8 cellular contexts compared by ENCODE assay signal in the genomic region with DNA sequence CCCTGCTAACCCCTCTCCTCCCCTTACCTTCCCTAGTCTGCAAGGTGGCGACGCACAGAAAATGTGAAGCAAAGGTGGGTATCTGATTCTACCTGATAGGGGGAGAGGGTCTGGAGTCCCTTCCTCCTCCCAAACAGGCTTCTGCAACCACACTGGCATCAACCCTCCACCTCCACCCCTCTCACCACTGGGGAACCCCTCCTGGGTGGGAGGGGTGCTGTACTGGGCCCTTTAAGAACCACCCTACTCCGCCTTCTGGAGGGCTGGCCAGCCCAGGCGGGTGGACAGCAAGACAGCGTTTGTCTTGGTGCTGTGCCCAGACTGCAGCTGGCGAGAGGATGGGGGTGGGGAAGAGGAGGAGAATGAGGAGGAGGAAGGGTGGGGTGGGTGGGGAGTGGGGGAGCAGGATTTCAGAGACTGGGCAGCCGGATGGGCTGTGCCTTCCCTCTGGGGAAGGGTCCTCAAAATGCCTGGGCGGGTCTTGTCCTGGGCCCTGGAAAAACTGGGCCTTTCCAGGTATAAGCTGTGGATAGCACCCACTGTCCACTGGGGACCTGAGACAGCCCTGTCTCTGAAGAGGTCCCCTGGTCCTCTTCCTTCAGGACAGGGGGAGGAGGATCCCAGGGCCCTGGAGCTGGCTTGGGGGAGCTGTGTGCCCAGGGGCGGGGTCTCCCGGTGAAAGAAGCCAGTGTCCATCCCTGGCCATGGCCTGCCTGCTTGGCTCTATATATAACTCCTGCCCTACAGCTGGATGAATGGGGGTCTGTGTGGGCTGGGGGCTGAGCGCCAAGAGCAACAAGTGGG. TPM values are rescaled to one million over a fixed set of nuclear protein-coding genes. Genes with fewer than 3 reads are reported as not detected.
DNase-seq lines count a peak whose midpoint lies in the region; ATAC-seq and TF ChIP-seq lines count a peak whose summit lies in the region.

No MANE protein-coding gene starts in this region.

- intact Hi-C loops in mammary epithelial cell (cut with micrococcal nuclease) (no loop called here), testis (cut with DNase I; ENCODE audit: low total_unique reads) (no loop called here)
- intact Hi-C loops in activated CD4-positive, alpha-beta memory T cell treated with anti-CD3 and anti-CD28 coated beads for 36 hours (cut with micrococcal nuclease): no loop called here

- peaks cover 31% of the 10 kb centered on the region for H3K79me2 ChIP-seq in mammary epithelial cell (ENCODE audit: insufficient read depth, low read length)

- no peak for TF ChIP-seq POLR2A in testis (IDR thresholded peaks at IDR 0.05)
- TF ChIP-seq POLR2A in GM18505 (IDR thresholded peaks at IDR 0.05; ENCODE audit: borderline replicate concordance, extremely low read depth, insufficient read depth, insufficient read length): no peak

- dilution Hi-C loops in mammary epithelial cell (cut with HindIII; ENCODE audit: low sequenced_read_pairs): no loop called here

- no peak for TF ChIP-seq CTCF in mammary epithelial cell (conservative IDR thresholded peaks at IDR 0.05 in 1 of 2, IDR thresholded peaks at IDR 0.05 in 1 of 2; ENCODE audit: extremely low read depth in 1 of 2, insufficient read depth in 1 of 2, low read depth in 1 of 2, low read length in 2 of 2)
- TF ChIP-seq CTCF in testis (IDR thresholded peaks at IDR 0.05): no peak

- no peaks in the 10 kb centered on the region for H3K9me3 Mint-ChIP-seq in activated CD4-positive, alpha-beta memory T cell treated with anti-CD3 and anti-CD28 coated beads for 36 hours

- BruUV-seq in mammary epithelial cell (replicated peaks; lab: Mats Ljungman, UMichigan): no TSS peak

- H3K27me3 ChIP-seq in mammary epithelial cell (ENCODE audit: insufficient read depth, low read length) (no peaks in the 10 kb centered on the region), testis (no peaks in the 10 kb centered on the region)

- H3K4me3 ChIP-seq in mammary epithelial cell (replicated peaks in 1 of 3; ENCODE audit: insufficient read depth in 1 of 3, low read depth in 2 of 3, low read length in 3 of 3) (no peak overlapping the region), testis (peak overlapping the region in 1 of 2 donors; percentile 67)

- H3K4me2 ChIP-seq in mammary epithelial cell (ENCODE audit: insufficient read depth, low read depth, low read length): peak overlapping the region; percentile 85

- peaks cover 22% of the 10 kb centered on the region for H3K4me1 Mint-ChIP-seq in activated CD4-positive, alpha-beta memory T cell treated with anti-CD3 and anti-CD28 coated beads for 36 hours (ENCODE audit: low read depth)

- ATAC-seq in left lobe of liver (peak; percentile 36), GM18505 (IDR thresholded peaks at IDR 0.05; ENCODE audit: unreplicated experiment) (no peak)

- no peaks in the 10 kb centered on the region for H4K20me1 ChIP-seq in mammary epithelial cell (ENCODE audit: insufficient read depth, low read length)

- CTCF ChIA-PET in mammary epithelial cell (lab: Charles Lee; ENCODE audit: low non-redundant PET): interaction anchor here (0.6 kb wide), 2 partner anchors 21 to 527 kb away, joined by 4 to 6 read pairs; no protein-coding TSS in a partner anchor
- CTCF ChIA-PET in activated CD4-positive, alpha-beta memory T cell treated with anti-CD3 and anti-CD28 coated beads for 36 hours (lab: Charles Lee): interaction anchor here (0.7 to 4.3 kb wide), 5 partner anchors 10 to 168 kb away, joined by 3 to 39 read pairs (median 9); no protein-coding TSS in a partner anchor

- no peaks in the 10 kb centered on the region for H3K9me3 ChIP-seq in mammary epithelial cell (replicated peaks; ENCODE audit: insufficient read depth, low read length)
- H3K9me3 ChIP-seq in testis: no peaks in the 10 kb centered on the region

- H3K4me1 ChIP-seq in mammary epithelial cell (ENCODE audit: insufficient read depth, low read length): peaks cover 64% of the 10 kb centered on the region
- H3K4me1 ChIP-seq in testis: peaks cover 66% of the 10 kb centered on the region

- H3K27ac Mint-ChIP-seq in activated CD4-positive, alpha-beta memory T cell treated with anti-CD3 and anti-CD28 coated beads for 36 hours: no peak overlapping the region

- in situ Hi-C loops in mammary epithelial cell (cut with MboI; ENCODE audit: low sequenced_read_pairs in 2 of 2): loop anchor here in 1 of 2 donors (25.0 kb wide), 1 partner anchor 235 kb away; the partner anchor contains the start of genes MYG1 and PFDN5

- no peak overlapping the region for H2AFZ ChIP-seq in mammary epithelial cell (ENCODE audit: low read depth, low read length)

- H3K36me3 Mint-ChIP-seq in activated CD4-positive, alpha-beta memory T cell treated with anti-CD3 and anti-CD28 coated beads for 36 hours: no peaks in the 10 kb centered on the region

- no peaks in the 10 kb centered on the region for H3K27me3 Mint-ChIP-seq in activated CD4-positive, alpha-beta memory T cell treated with anti-CD3 and anti-CD28 coated beads for 36 hours

- POLR2A ChIA-PET in activated CD4-positive, alpha-beta memory T cell treated with anti-CD3 and anti-CD28 coated beads for 36 hours (lab: Charles Lee): interaction anchor here (0.9 to 2.0 kb wide), 3 partner anchors 8 to 26 kb away, joined by 3 to 5 read pairs (median 5); partner anchors contain the start of gene SPRYD3

- DNase-seq in NCI-H1092 treated with DMSO at 0.1 percent for 48 hours (lab: John Stamatoyannopoulos, UW) (peak; percentile 73), mammary epithelial cell (peak; percentile 51), left lobe of liver (ENCODE audit: low spot score) (peak; percentile 95), testis (peak; percentile 93), GM19240 (ENCODE audit: insufficient read length, low spot score) (no peak), NCI-H146 treated with DMSO at 0.1 percent for 48 hours (lab: John Stamatoyannopoulos, UW; ENCODE audit: unreplicated experiment) (no peak)
- DNase-seq in activated CD4-positive, alpha-beta memory T cell treated with anti-CD3 and anti-CD28 coated beads for 36 hours: no peak

- H3K27ac ChIP-seq in mammary epithelial cell (ENCODE audit: insufficient read depth, low read depth, low read length): no peak overlapping the region
- peak overlapping the region; percentile 89 to 92 for H3K27ac ChIP-seq in testis

- 32% methylated on average over 7 of the region's 11 CpGs for WGBS in mammary epithelial cell (ENCODE audit: low coverage, missing lambda C conversion rate)
- 37 to 50% methylated on average over 9 to 11 of the region's 11 CpGs for WGBS in testis, 2 donors

- H3K9ac ChIP-seq in mammary epithelial cell (ENCODE audit: insufficient read depth, low read length): no peak overlapping the region

- no peak overlapping the region for H3K4me3 Mint-ChIP-seq in activated CD4-positive, alpha-beta memory T cell treated with anti-CD3 and anti-CD28 coated beads for 36 hours

- no peaks in the 10 kb centered on the region for H3K36me3 ChIP-seq in mammary epithelial cell (ENCODE audit: insufficient read depth, low read length)
- no peaks in the 10 kb centered on the region for H3K36me3 ChIP-seq in testis (ENCODE audit: low read depth, missing control alignments)

RNA-seq across cellular contexts. Expression of gene TNS2, which starts 2.8 kb away (rescaled TPM):
- 1 to 10 TPM; 3.7 to 4.2 TPM for total RNA-seq in mammary epithelial cell
- 6.6 TPM for polyA plus RNA-seq in mammary epithelial cell
- polyA minus RNA-seq in mammary epithelial cell: 16.7 TPM
- total RNA-seq in left lobe of liver: 146 TPM
- total RNA-seq in testis: 100 to 1,000 TPM; 108 to 138 TPM
- 47.0 TPM for polyA plus RNA-seq in testis (ENCODE audit: insufficient read depth, low read depth, low replicate concordance)
- total RNA-seq in activated CD4-positive, alpha-beta memory T cell treated with anti-CD3 and anti-CD28 coated beads for 36 hours: 1 to 10 TPM; 1.8 to 2.4 TPM

RNA-seq across cellular contexts. Expression of gene SPRYD3, which starts 26.6 kb away (rescaled TPM):
- total RNA-seq in mammary epithelial cell (10 to 100 TPM; 30.0 to 39.4 TPM), left lobe of liver (16.2 TPM), testis (10 to 100 TPM; 27.7 to 29.5 TPM)
- polyA plus RNA-seq in mammary epithelial cell (28.0 TPM), testis (ENCODE audit: insufficient read depth, low read depth, low replicate concordance) (29.5 TPM)
- polyA minus RNA-seq in mammary epithelial cell: 85.5 TPM
- 10 to 100 TPM; 32.8 to 35.4 TPM for total RNA-seq in activated CD4-positive, alpha-beta memory T cell treated with anti-CD3 and anti-CD28 coated beads for 36 hours

RNA-seq across cellular contexts. Expression of gene IGFBP6, which starts 44.8 kb away (rescaled TPM):
- total RNA-seq in mammary epithelial cell (100 to 1,000 TPM in 1 of 2 donors, 10 to 100 TPM in 1; 47.7 to 125 TPM), left lobe of liver (5.2 TPM), testis (100 to 1,000 TPM; 121 to 261 TPM)
- polyA plus RNA-seq in mammary epithelial cell (291 TPM), testis (ENCODE audit: insufficient read depth, low read depth, low replicate concordance) (185 TPM)
- 208 TPM for polyA minus RNA-seq in mammary epithelial cell
- total RNA-seq in activated CD4-positive, alpha-beta memory T cell treated with anti-CD3 and anti-CD28 coated beads for 36 hours: 1 to 10 TPM; 4.1 to 4.9 TPM

RNA-seq across cellular contexts. Expression of gene EIF4B, which starts 46.4 kb away (rescaled TPM):
- total RNA-seq in mammary epithelial cell (100 to 1,000 TPM; 350 to 850 TPM), left lobe of liver (184 TPM), testis (100 to 1,000 TPM; 219 to 305 TPM)
- polyA plus RNA-seq in mammary epithelial cell (312 TPM), testis (ENCODE audit: insufficient read depth, low read depth, low replicate concordance) (249 TPM)
- 610 TPM for polyA minus RNA-seq in mammary epithelial cell
- 100 to 1,000 TPM; 686 to 718 TPM for total RNA-seq in activated CD4-positive, alpha-beta memory T cell treated with anti-CD3 and anti-CD28 coated beads for 36 hours

RNA-seq across cellular contexts. Expression of gene SOAT2, which starts 50.7 kb away (rescaled TPM):
- under 1 TPM in 1 of 2 donors, not detected in 1; 0.16 TPM for total RNA-seq in mammary epithelial cell
- polyA plus RNA-seq in mammary epithelial cell: 0.29 TPM
- polyA minus RNA-seq in mammary epithelial cell: not detected
- 0.25 TPM for total RNA-seq in left lobe of liver
- total RNA-seq in testis: under 1 TPM in 1 of 2 donors, not detected in 1; 0.19 TPM
- polyA plus RNA-seq in testis (ENCODE audit: insufficient read depth, low read depth, low replicate concordance): 0.25 TPM
- total RNA-seq in activated CD4-positive, alpha-beta memory T cell treated with anti-CD3 and anti-CD28 coated beads for 36 hours: 1 to 10 TPM; 1.1 to 1.5 TPM

Comparison
In these comparisons a context has a peak if more than half of its experiments do, and no peak if none do; other contexts are left out.
1. DNase-seq: peak in NCI-H1092 treated with DMSO at 0.1 percent for 48 hours (single experiment), mammary epithelial cell (single experiment), left lobe of liver (single experiment) and testis (single experiment); none in activated CD4-positive, alpha-beta memory T cell treated with anti-CD3 and anti-CD28 coated beads for 36 hours (single experiment), GM19240 (single experiment) and NCI-H146 treated with DMSO at 0.1 percent for 48 hours (single experiment).
2. RNA of gene TNS2, which starts 2.8 kb away (total RNA-seq): 146 TPM in left lobe of liver (single experiment) and 108 to 138 TPM in testis; 3.7 to 4.2 TPM in mammary epithelial cell and 1.8 to 2.4 TPM in activated CD4-positive, alpha-beta memory T cell treated with anti-CD3 and anti-CD28 coated beads for 36 hours; every median in the first group is over 10 times any median in the second.